ENCODE assay signal across 24 cellular contexts in genomic region chr1:240854367-240854766, GRCh38.
DNase-seq lines count a peak whose midpoint lies in the region; FAIRE-seq and TF ChIP-seq lines count a peak whose summit lies in the region.
"Had no signal": no experiment of that assay in that cellular context is flagged by ENCODE, and none has a peak within 500 bp of the region (broad histone marks: within the 10 kb centered on the region; RNA-seq: fewer than 3 reads in every experiment).

No MANE protein-coding gene starts in this region.

- H3K27me3 Mint-ChIP-seq in chondrocyte (ENCODE audit: low read depth): no peaks in the 10 kb centered on the region
- H3K27me3 Mint-ChIP-seq in osteocyte (ENCODE audit: unreplicated experiment): no peaks in the 10 kb centered on the region
- H3K27me3 Mint-ChIP-seq: CD4-positive, alpha-beta T cell; memory B cell had no signal

- H3K4me1 Mint-ChIP-seq in chondrocyte (ENCODE audit: low read depth): no peaks in the 10 kb centered on the region
- no peaks in the 10 kb centered on the region for H3K4me1 Mint-ChIP-seq in osteocyte (ENCODE audit: unreplicated experiment)
- H3K4me1 Mint-ChIP-seq: GM23338, memory B cell, nephron had no signal

- H3K27ac Mint-ChIP-seq in chondrocyte (ENCODE audit: unreplicated experiment): no peak overlapping the region
- H3K27ac Mint-ChIP-seq in osteocyte (ENCODE audit: unreplicated experiment): no peak overlapping the region
- H3K27ac Mint-ChIP-seq: activated naive CD4-positive, alpha-beta T cell treated with anti-CD3 and anti-CD28 coated beads, Interleukin-2, amount 50 U/mL, for 72 hours; CD4-positive, alpha-beta T cell; GM23338; memory B cell had no signal

- DNase-seq in D721Med (ENCODE audit: insufficient read length, low spot score) (no peak), M059J (ENCODE audit: low read depth) (peak; percentile 79), chondrocyte (ENCODE audit: low spot score) (no peak), osteocyte (ENCODE audit: extremely low spot score, unreplicated experiment) (no peak), globus pallidus (ENCODE audit: low spot score) (no peak), activated T-cell treated with anti-CD3 and anti-CD28 coated beads for 4 hours (no peak), T-helper 9 cell (no peak)
- DNase-seq in activated T-cell treated with anti-CD3 and anti-CD28 coated beads, Interleukin-2, amount 50 U/mL, for 48 hours: no peak
- DNase-seq: activated CD4-positive, alpha-beta T cell treated with anti-CD3 and anti-CD28 coated beads, Interleukin-2, amount 50 U/mL, for 4 hours; activated T-cell treated with anti-CD3 and anti-CD28 coated beads, Interleukin-2, amount 50 U/mL, for 1 hour; CD4-positive, alpha-beta T cell; DMS79 treated with DMSO at 0.1 percent for 48 hours; NCI-H1048; NCI-H2107; NCI-H82; stimulated activated CD4-positive, alpha-beta T cell treated with anti-CD3 and anti-CD28 coated beads, Interleukin-15, amount 100 ng/mL, for 24 hours; stimulated activated naive CD4-positive, alpha-beta T cell; transverse colon had no signal

- H3K36me3 Mint-ChIP-seq in chondrocyte (ENCODE audit: low read depth): peaks cover 6% of the 10 kb centered on the region
- H3K36me3 Mint-ChIP-seq in osteocyte (ENCODE audit: unreplicated experiment): peaks cover 17% of the 10 kb centered on the region
- H3K36me3 Mint-ChIP-seq: activated naive CD4-positive, alpha-beta T cell treated with anti-CD3 and anti-CD28 coated beads, Interleukin-2, amount 50 U/mL, for 72 hours; memory B cell had no signal

- TF ChIP-seq CTCF in D721Med (IDR thresholded peaks at IDR 0.05; ENCODE audit: insufficient read depth, missing control alignments): peak; percentile 9
- peak; percentile 40 for TF ChIP-seq CTCF in chondrocyte (IDR thresholded peaks at IDR 0.05)
- peak; percentile 12 for TF ChIP-seq CTCF in osteocyte (IDR thresholded peaks at IDR 0.05)

- no peak overlapping the region for H3K4me3 Mint-ChIP-seq in chondrocyte (ENCODE audit: unreplicated experiment)
- H3K4me3 Mint-ChIP-seq in osteocyte (ENCODE audit: unreplicated experiment): no peak overlapping the region
- H3K4me3 Mint-ChIP-seq: CD4-positive, alpha-beta T cell; GM23338; memory B cell; nephron had no signal

- no peak for FAIRE-seq in D721Med (lab: Jason Lieb, UNC)
- FAIRE-seq: bronchial epithelial cell, islet of Langerhans had no signal

- H3K9me3 Mint-ChIP-seq in chondrocyte (ENCODE audit: low read depth) (peaks cover 15% of the 10 kb centered on the region), osteocyte (ENCODE audit: unreplicated experiment) (peaks cover 18% of the 10 kb centered on the region)
- H3K9me3 Mint-ChIP-seq: CD4-positive, alpha-beta T cell; GM23338 had no signal
